In genomic region chrX:137562096-137562495, GRCh38 we compare ENCODE assay signal across 25 cellular contexts. TPM values are rescaled to one million over a fixed set of nuclear protein-coding genes. Genes with fewer than 3 reads are reported as not detected.
DNase-seq lines count a peak whose midpoint lies in the region; ATAC-seq, FAIRE-seq and TF ChIP-seq lines count a peak whose summit lies in the region.
"Had no signal": no experiment of that assay in that cellular context is flagged by ENCODE, and none has a peak within 500 bp of the region (broad histone marks: within the 10 kb centered on the region; RNA-seq: fewer than 3 reads in every experiment).

No MANE protein-coding gene starts in this region.

- H3K79me1 ChIP-seq in H1 (ENCODE audit: low read depth, low read length) (no peaks in the 10 kb centered on the region), mesendoderm (ENCODE audit: low read length) (no peaks in the 10 kb centered on the region)

- no peaks in the 10 kb centered on the region for H4K20me1 ChIP-seq in H1 (replicated peaks in 1 of 2; ENCODE audit: control insufficient read depth in 1 of 2, insufficient read depth in 2 of 2, low read length in 2 of 2)

- no peak overlapping the region for H2AFZ ChIP-seq in H1 (ENCODE audit: low read length)
- H2AFZ ChIP-seq: GM23248, PC-9 had no signal

- H4K91ac ChIP-seq in H1 (replicated peaks; ENCODE audit: insufficient read length, low read length), result no peak overlapping the region

- H3K23ac ChIP-seq in H1 (ENCODE audit: insufficient read length) (no peak overlapping the region), mesendoderm (ENCODE audit: low read length) (no peak overlapping the region)

- H3K9ac ChIP-seq in ES-I3 (ENCODE audit: low read depth, low read length), result peak overlapping the region; percentile 52
- H3K9ac ChIP-seq in NT2/D1 (ENCODE audit: insufficient read length, low read depth), result peak overlapping the region; percentile 76
- H3K9ac ChIP-seq in H1 (replicated peaks in 1 of 4; ENCODE audit: extremely low read depth in 1 of 4, low read depth in 3 of 4, low read length in 3 of 4), result peak overlapping the region in 2 of 4 experiments; percentile 53 to 58; a peak in 2 of 7 replicates
- peak overlapping the region; percentile 77 for H3K9ac ChIP-seq in mesendoderm (ENCODE audit: low read length)
- H3K9ac ChIP-seq: GM23248, KMS-11 had no signal

- POLR2A ChIA-PET in H1 (lab: Charles Lee; ENCODE audit: partially characterized antibody), result interaction anchor here (1.2 to 5.3 kb wide), 3 partner anchors 12 to 13 kb away, joined by 3 to 24 read pairs (median 7); no protein-coding TSS in a partner anchor

- H3K18ac ChIP-seq in H1 (ENCODE audit: extremely low read depth, low read length) (no peak overlapping the region), mesendoderm (ENCODE audit: low read length) (no peak overlapping the region)

- no peak for ATAC-seq in HG03095 (IDR thresholded peaks at IDR 0.05; ENCODE audit: unreplicated experiment)
- ATAC-seq in GM21723 (IDR thresholded peaks at IDR 0.05; ENCODE audit: unreplicated experiment), result no peak
- ATAC-seq: GM12878 had no signal

- 7% methylated on average over 8 of the region's 8 CpGs; no CpG with 5 or more reads in 1 of the 2 experiments for WGBS in H1 (ENCODE audit: extremely low coverage in 1 of 2, insufficient coverage in 1 of 2, insufficient read length in 1 of 2, insufficient replicate concordance in 2 of 2, low coverage in 1 of 2, low lambda C conversion rate in 2 of 2, missing lambda C conversion rate in 1 of 2), 2 experiments
- no CpG with 5 or more reads among the region's 8 CpGs for WGBS in mesendoderm (ENCODE audit: extremely low coverage, insufficient coverage, low lambda C conversion rate)

- H2BK15ac ChIP-seq in H1 (ENCODE audit: low read length) (no peak overlapping the region), mesendoderm (replicated peaks; ENCODE audit: low read depth) (no peak overlapping the region)

- H3K4me3 ChIP-seq in NT2/D1 (ENCODE audit: insufficient read length, low read depth) (peak overlapping the region; percentile 46), H1 (ENCODE audit: extremely low read depth in 1 of 4, insufficient read depth in 2 of 4, low read depth in 3 of 4, low read length in 4 of 4) (peak overlapping the region; percentile 56 to 96 (median 75)), mesendoderm (ENCODE audit: low read length) (no peak overlapping the region), SJCRH30 (no peak overlapping the region)
- H3K4me3 ChIP-seq: GM12878, GM23248, PC-9 had no signal

- no peak overlapping the region for H3K14ac ChIP-seq in H1 (ENCODE audit: insufficient read length)

- H3K9me3 ChIP-seq in ES-I3 (ENCODE audit: control insufficient read depth, insufficient read depth, low read length) (no peaks in the 10 kb centered on the region), NT2/D1 (ENCODE audit: insufficient read depth, low read length) (no peaks in the 10 kb centered on the region), H1 (ENCODE audit: insufficient read depth in 2 of 2, low read depth in 1 of 2, low read length in 1 of 2) (no peaks in the 10 kb centered on the region), SJCRH30 (replicated peaks) (no peaks in the 10 kb centered on the region)
- H3K9me3 ChIP-seq: BE2C, Caco-2 had no signal

- DNase-seq in NT2/D1 (ENCODE audit: low read depth, low spot score) (no peak), H1 (ENCODE audit: low read depth in 1 of 2, low spot score in 2 of 2) (no peak), mesendoderm (no peak), T1000 (lab: John Stamatoyannopoulos, UW) (no peak), SJCRH30 (no peak)
- DNase-seq: 8988T; BE2C; Caco-2; CD4-positive, CD25-positive, alpha-beta regulatory T cell; DMS153; GM23248; MV-4-11; NCI-H1417; NCI-H187; NCI-H2227 treated with DMSO at 0.1 percent for 48 hours; NCI-H524; PC-9; SIG-M5 had no signal

- peak overlapping the region; percentile 85 to 99 for H3K4me2 ChIP-seq in H1 (ENCODE audit: insufficient read depth in 1 of 2, low read depth in 2 of 2, low read length in 2 of 2)
- peak overlapping the region; percentile 11 for H3K4me2 ChIP-seq in mesendoderm (ENCODE audit: low read length)
- H3K4me2 ChIP-seq: KMS-11, PC-9 had no signal

- H2BK120ac ChIP-seq in H1 (replicated peaks; ENCODE audit: low read depth, low read length) (no peak overlapping the region), mesendoderm (ENCODE audit: low read depth, low read length) (no peak overlapping the region)

- TF ChIP-seq RAD21 in H1 (IDR thresholded peaks at IDR 0.05 in 1 of 2, conservative IDR thresholded peaks at IDR 0.05 in 1 of 2; ENCODE audit: low read depth in 2 of 2, low read length in 2 of 2), result no peak

- H3K4me1 ChIP-seq in ES-I3 (ENCODE audit: insufficient read depth, low read length) (peaks cover 17% of the 10 kb centered on the region), NT2/D1 (ENCODE audit: insufficient read depth, insufficient read length) (no peaks in the 10 kb centered on the region), H1 (replicated peaks in 1 of 4; ENCODE audit: control insufficient read depth in 3 of 4, insufficient read depth in 4 of 4, low read length in 3 of 4) (peaks cover 0 to 10% (median 6%) of the 10 kb centered on the region in 4 experiments; a peak in 4 of 7 replicates), mesendoderm (ENCODE audit: control insufficient read depth, low read depth, low read length) (peaks cover 3% of the 10 kb centered on the region), SJCRH30 (no peaks in the 10 kb centered on the region)
- H3K4me1 ChIP-seq: BE2C, Caco-2 had no signal

- FAIRE-seq in H1 (lab: Jason Lieb, UNC), result no peak
- FAIRE-seq: GM12878, GM19239 had no signal

- H3K27ac ChIP-seq in H1 (ENCODE audit: low read depth, low read length) (no peak overlapping the region), mesendoderm (ENCODE audit: low read depth, low read length) (no peak overlapping the region), SJCRH30 (no peak overlapping the region)
- H3K27ac ChIP-seq: GM23248, KMS-11, PC-9, RWPE1 had no signal

- TF ChIP-seq CTCF in H1 (IDR thresholded peaks at IDR 0.05; ENCODE audit: control extremely low read depth in 1 of 3, insufficient read depth in 1 of 3, low read depth in 1 of 3, low read length in 3 of 3), result no peak

- TF ChIP-seq EP300 in H1 (IDR thresholded peaks at IDR 0.05; ENCODE audit: borderline replicate concordance in 1 of 2, low read depth in 2 of 2, low read length in 2 of 2), result no peak

- H4K5ac ChIP-seq in H1 (ENCODE audit: insufficient read length, low read depth, low read length), result no peak overlapping the region
- H4K5ac ChIP-seq in mesendoderm (ENCODE audit: low read length), result no peak overlapping the region

- CTCF ChIA-PET in H1 (lab: Charles Lee; ENCODE audit: partially characterized antibody), result interaction anchor here (1.3 to 2.6 kb wide), 2 partner anchors 11 to 13 kb away, joined by 4 to 21 read pairs; no protein-coding TSS in a partner anchor

- H2BK5ac ChIP-seq in H1 (ENCODE audit: low read depth, low read length) (no peak overlapping the region), mesendoderm (ENCODE audit: low read length) (no peak overlapping the region)

- no peak overlapping the region for H2BK12ac ChIP-seq in H1 (ENCODE audit: low read depth, low read length)

- H3K56ac ChIP-seq in H1 (replicated peaks; ENCODE audit: insufficient read length, low read depth, low read length), result no peak overlapping the region
- peak overlapping the region; percentile 44 for H3K56ac ChIP-seq in mesendoderm (ENCODE audit: low read length)

- H4K8ac ChIP-seq in H1 (ENCODE audit: extremely low read depth, insufficient read depth, low read length) (no peak overlapping the region), mesendoderm (ENCODE audit: low read depth, low read length) (no peak overlapping the region)

- H2BK20ac ChIP-seq in H1 (ENCODE audit: low read length), result no peak overlapping the region

- peaks cover 13% of the 10 kb centered on the region for H3K23me2 ChIP-seq in H1 (ENCODE audit: low read depth, low read length)

- TF ChIP-seq POLR2A in H1 (IDR thresholded peaks at IDR 0.05; ENCODE audit: control extremely low read depth in 1 of 2, low read depth in 2 of 2, low read length in 2 of 2), result no peak

- H3K79me2 ChIP-seq in H1 (ENCODE audit: control insufficient read depth in 1 of 2, insufficient read depth in 2 of 2, low read length in 2 of 2) (peaks cover 8 to 49% of the 10 kb centered on the region in 2 experiments), mesendoderm (ENCODE audit: control insufficient read depth, insufficient read depth, low read length) (peaks cover 6% of the 10 kb centered on the region)

- H3K27me3 ChIP-seq in NT2/D1 (ENCODE audit: insufficient read depth, insufficient read length) (no peaks in the 10 kb centered on the region), H1 (replicated peaks in 1 of 4; ENCODE audit: control insufficient read depth in 3 of 4, extremely low read depth in 1 of 4, insufficient read depth in 3 of 4, low read length in 3 of 4) (no peaks in the 10 kb centered on the region), mesendoderm (ENCODE audit: insufficient read depth, low read length, poor library complexity) (no peaks in the 10 kb centered on the region), SJCRH30 (no peaks in the 10 kb centered on the region)

- H2AK5ac ChIP-seq in H1 (ENCODE audit: low read depth, low read length) (no peak overlapping the region), mesendoderm (ENCODE audit: low read length) (no peak overlapping the region)

- H3K36me3 ChIP-seq in ES-I3 (ENCODE audit: insufficient read depth, low read length) (no peaks in the 10 kb centered on the region), NT2/D1 (ENCODE audit: insufficient read depth, insufficient read length, low read length) (no peaks in the 10 kb centered on the region), H1 (ENCODE audit: control insufficient read depth in 2 of 4, insufficient read depth in 4 of 4, low read length in 3 of 4) (peaks cover 0 to 4% (median 0%) of the 10 kb centered on the region in 4 experiments; a peak in 1 of 8 replicates), mesendoderm (ENCODE audit: control insufficient read depth, insufficient read depth, low read length) (no peaks in the 10 kb centered on the region), SJCRH30 (no peaks in the 10 kb centered on the region)
- H3K36me3 ChIP-seq: BE2C had no signal

- no peak overlapping the region for H3K4ac ChIP-seq in H1 (replicated peaks; ENCODE audit: insufficient read length, low read depth, low read length)
- no peak overlapping the region for H3K4ac ChIP-seq in mesendoderm (ENCODE audit: low read depth, low read length)

TF ChIP-seq in H1, 55 proteins besides CTCF, POLR2A, EP300 and RAD21 (continues in another document):
- no peak for TF ChIP-seq POU5F1 (IDR thresholded peaks at IDR 0.05; ENCODE audit: low read depth, low read length)

RNA-seq across cellular contexts. Expression of gene ZIC3, which starts 3.8 kb away (rescaled TPM):
- total RNA-seq in H1 (2021; fragmentation: NEBNext Ultra II Directional; extraction: Animal tissue kit (Norgen Biotek cat#: 25700)), result 73.1 and 79.2 TPM in 2 replicates
- 53.7 and 79.8 TPM in 2 replicates for polyA plus RNA-seq in H1 (2011; rRNA removed)
- polyA plus RNA-seq in H1 (2011; cell fraction: cytosol; rRNA removed), result 68.4 TPM
- polyA plus RNA-seq in H1 (2011; cell fraction: nucleus; rRNA removed), result 190 TPM
- polyA plus RNA-seq in H1 (2012, experiment 1 of 2), result 65.0 to 85.6 TPM (median 70.5 TPM) in 4 replicates
- polyA plus RNA-seq in H1 (2012, experiment 2 of 2), result 33.6 TPM
- 60.3 TPM for polyA plus RNA-seq in H1 (2013, experiment 1 of 2)
- 54.6 TPM for polyA plus RNA-seq in H1 (2013, experiment 2 of 2)
- 56.3 and 108 TPM in 2 replicates for polyA minus RNA-seq in H1 (2011; rRNA and poly(A)+ RNA removed)
- polyA minus RNA-seq in H1 (2011; cell fraction: cytosol; rRNA and poly(A)+ RNA removed), result 66.3 TPM
- 67.0 TPM for polyA minus RNA-seq in H1 (2011; cell fraction: nucleus; rRNA and poly(A)+ RNA removed)
- 36.2 TPM for polyA plus RNA-seq in mesendoderm (2013, experiment 1 of 2)
- 34.3 TPM for polyA plus RNA-seq in mesendoderm (2013, experiment 2 of 2)
- total RNA-seq in SJCRH30 (2014; rRNA removed; shearing (Covaris generic)), result not detected in 2 replicates
- total RNA-seq: Caco-2; CD4-positive, CD25-positive, alpha-beta regulatory T cell; GM12878; GM23248; PC-9 had no signal
- polyA plus RNA-seq: CD4-positive, CD25-positive, alpha-beta regulatory T cell; GM23248 had no signal

Comparison
In these comparisons a context has a peak if more than half of its experiments do, and no peak if none do; other contexts are left out.
1. H3K4me3 ChIP-seq: peak in NT2/D1 (single experiment) and H1 (4 of 4); none in mesendoderm (single experiment) and SJCRH30 (single experiment).
2. RNA of gene ZIC3, which starts 3.8 kb away (total RNA-seq): 73.1 to 79.2 TPM in H1; not detected in SJCRH30; every median in the first group is over 10 times any median in the second.